Comparison of ENCODE assay signal across 28 cellular contexts in genomic region chr1:59478822-59479221, GRCh38.
"Had no signal": no experiment of that assay in that cellular context is flagged by ENCODE, and none has a peak within 500 bp of the region (broad histone marks: within the 10 kb centered on the region; RNA-seq: fewer than 3 reads in every experiment).

No MANE protein-coding gene starts in this region.

- FAIRE-seq: keratinocyte had no signal

- H3K4me3 ChIP-seq: left lung, lung, neural progenitor cell, psoas muscle, sigmoid colon, smooth muscle cell, tibial nerve, uterus had no signal

- H3K27me3 ChIP-seq: left lung, neural progenitor cell, neutrophil, sigmoid colon, tibial nerve, uterus had no signal

- H3K27ac ChIP-seq: left lung, neural progenitor cell, neutrophil, parathyroid adenoma, psoas muscle, sigmoid colon, tibial nerve, uterus had no signal

- H3K4me1 ChIP-seq: neural progenitor cell, parathyroid adenoma, uterus had no signal

- ATAC-seq: left colon; left lung; natural killer cell; stimulated activated memory B cell treated with anti-CD40 and anti-IgM and Interleukin-4, amounts not matched to agents 10 μg/mL and 1 μg/mL and 100 μg/mL, for 72 hours; stimulated activated naive CD8-positive, alpha-beta T cell treated with anti-CD3 and anti-CD28 coated beads, Interleukin-15, amount 100 ng/mL, for 72 hours had no signal

- H3K36me3 ChIP-seq: left lung, neural progenitor cell, neutrophil, sigmoid colon, uterus had no signal

- H3K9me3 ChIP-seq: left lung, neutrophil, psoas muscle, sigmoid colon, tibial nerve, uterus had no signal

- DNase-seq: glutamatergic neuron; hippocampal formation; kidney glomerular epithelial cell; left colon; left lung; mesendoderm; naive B cell; natural killer cell; nephron progenitor cell; occipital lobe; psoas muscle; sigmoid colon; stimulated activated CD4-positive, alpha-beta T cell treated with anti-CD3 and anti-CD28 coated beads, Interleukin-1b, Interleukin-23, amount 100 ng/mL, for 48 hours; stimulated activated CD4-positive, alpha-beta T cell treated with anti-CD3 and anti-CD28 coated beads, Interleukin-2, amount 100 ng/mL, for 48 hours; stimulated activated CD4-positive, alpha-beta T cell treated with anti-CD3 and anti-CD28 coated beads, Interleukin-4, amount 100 ng/mL, for 4 hours; stimulated activated CD8-positive, alpha-beta memory T cell treated with anti-CD3 and anti-CD28 coated beads, Interleukin-4, amount 100 ng/mL, for 48 hours; stimulated activated naive CD4-positive, alpha-beta T cell treated with Interleukin-2 at 50 U/mL for 16 hours; stimulated activated naive CD8-positive, alpha-beta T cell treated with anti-CD3 and anti-CD28 coated beads, Interleukin-15, amount 100 ng/mL, for 72 hours; substantia nigra; uterus had no signal
